12 cellular contexts compared by ENCODE assay signal in the genomic region with DNA sequence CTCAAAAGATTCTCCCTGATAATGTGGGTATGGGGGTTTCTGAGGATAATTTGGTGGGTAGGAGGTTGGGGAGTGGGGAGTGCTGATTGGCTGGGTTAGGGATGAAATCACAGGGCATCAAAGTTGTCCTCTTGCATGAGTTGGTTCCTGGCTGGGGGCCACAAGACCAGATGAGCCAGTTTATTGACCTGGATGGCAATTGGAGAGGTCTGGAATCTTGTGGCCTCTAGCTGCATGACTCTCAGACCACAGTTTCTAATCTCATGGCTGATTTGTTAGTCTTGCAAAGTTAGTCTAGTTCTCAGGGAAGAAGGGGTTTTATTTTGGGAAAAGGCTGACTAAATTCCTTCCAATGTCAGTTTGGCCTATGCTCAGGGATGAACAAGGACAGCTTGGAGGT. TPM values are rescaled to one million over a fixed set of nuclear protein-coding genes. Genes with fewer than 3 reads are reported as not detected.
DNase-seq lines count a peak whose midpoint lies in the region; ATAC-seq and TF ChIP-seq lines count a peak whose summit lies in the region.
"Had no signal": no experiment of that assay in that cellular context is flagged by ENCODE, and none has a peak within 500 bp of the region (broad histone marks: within the 10 kb centered on the region; RNA-seq: fewer than 3 reads in every experiment).

No MANE protein-coding gene starts in this region.

- H3K4me3 ChIP-seq in AG10803 (ENCODE audit: low read length) = no peak overlapping the region
- H3K4me3 ChIP-seq in coronary artery = no peak overlapping the region

- no peaks in the 10 kb centered on the region for H3K27me3 Mint-ChIP-seq in activated naive CD8-positive, alpha-beta T cell treated with anti-CD3 and anti-CD28 coated beads, Interleukin-2, amount 10 ng/mL, durations not matched to agents 7 days and 5 days
- H3K27me3 Mint-ChIP-seq: effector memory CD8-positive, alpha-beta T cell had no signal

- no peak for ATAC-seq in activated naive CD8-positive, alpha-beta T cell treated with anti-CD3 and anti-CD28 coated beads, Interleukin-2, amount 10 ng/mL, durations not matched to agents 7 days and 5 days (ENCODE audit: low read depth)
- peak; percentile 47 for ATAC-seq in left lobe of liver
- no peak for ATAC-seq in GM19455 (IDR thresholded peaks at IDR 0.05; ENCODE audit: unreplicated experiment)
- ATAC-seq: effector memory CD8-positive, alpha-beta T cell had no signal

- peak overlapping the region; percentile 32 for H3K27ac Mint-ChIP-seq in activated naive CD8-positive, alpha-beta T cell treated with anti-CD3 and anti-CD28 coated beads, Interleukin-2, amount 10 ng/mL, durations not matched to agents 7 days and 5 days
- H3K27ac Mint-ChIP-seq: effector memory CD8-positive, alpha-beta T cell had no signal

- H3K4me1 Mint-ChIP-seq in activated naive CD8-positive, alpha-beta T cell treated with anti-CD3 and anti-CD28 coated beads, Interleukin-2, amount 10 ng/mL, durations not matched to agents 7 days and 5 days = peaks cover 26% of the 10 kb centered on the region

- POLR2A ChIA-PET in activated naive CD8-positive, alpha-beta T cell treated with anti-CD3 and anti-CD28 coated beads, Interleukin-2, amount 10 ng/mL, durations not matched to agents 7 days and 5 days (lab: Charles Lee) = interaction anchor here (2.1 to 3.9 kb wide), 2 partner anchors 46 to 59 kb away, joined by 7 to 15 read pairs; a partner anchor contains a TSS

- H3K9me3 Mint-ChIP-seq in activated naive CD8-positive, alpha-beta T cell treated with anti-CD3 and anti-CD28 coated beads, Interleukin-2, amount 10 ng/mL, durations not matched to agents 7 days and 5 days = no peaks in the 10 kb centered on the region
- H3K9me3 Mint-ChIP-seq: effector memory CD8-positive, alpha-beta T cell had no signal

- no peak overlapping the region for H3K27ac ChIP-seq in coronary artery

- peaks cover 25% of the 10 kb centered on the region for H3K36me3 Mint-ChIP-seq in activated naive CD8-positive, alpha-beta T cell treated with anti-CD3 and anti-CD28 coated beads, Interleukin-2, amount 10 ng/mL, durations not matched to agents 7 days and 5 days

- no peak overlapping the region for H3K4me3 Mint-ChIP-seq in activated naive CD8-positive, alpha-beta T cell treated with anti-CD3 and anti-CD28 coated beads, Interleukin-2, amount 10 ng/mL, durations not matched to agents 7 days and 5 days

- DNase-seq in AG10803 (ENCODE audit: low read depth) (peak; percentile 89), GM03348 (ENCODE audit: low spot score) (peak; percentile 46), left lobe of liver (ENCODE audit: low spot score) (peak; percentile 78), coronary artery (ENCODE audit: low spot score) (no peak), HuH-7.5 (ENCODE audit: low spot score) (no peak)
- no peak for DNase-seq in activated naive CD8-positive, alpha-beta T cell treated with anti-CD3 and anti-CD28 coated beads, Interleukin-2, amount 10 ng/mL, durations not matched to agents 7 days and 5 days
- no peak for DNase-seq in stimulated activated CD4-positive, alpha-beta T cell treated with anti-CD3 and anti-CD28 coated beads, Interleukin-4, amount 100 ng/mL, for 24 hours
- DNase-seq: effector memory CD8-positive, alpha-beta T cell; KG1; NCI-H2029 treated with DMSO at 0.1 percent for 48 hours; stimulated activated CD4-positive, alpha-beta T cell treated with anti-CD3 and anti-CD28 coated beads, Interleukin-4, amount 100 ng/mL, for 1 hour had no signal

- TF ChIP-seq CTCF in AG10803 (conservative IDR thresholded peaks at IDR 0.05; ENCODE audit: low read length) = no peak
- no peak for TF ChIP-seq CTCF in coronary artery (IDR thresholded peaks at IDR 0.05)

RNA-seq across cellular contexts. Expression of a gene that starts 3.3 kb away (rescaled TPM):
- total RNA-seq in activated naive CD8-positive, alpha-beta T cell treated with anti-CD3 and anti-CD28 coated beads, Interleukin-2, amount 10 ng/mL, durations not matched to agents 7 days and 5 days = 100 to 1,000 TPM; 150 to 160 TPM
- total RNA-seq in left lobe of liver = 11.1 TPM

RNA-seq across cellular contexts. Expression of a gene that starts 45.6 kb away (rescaled TPM):
- total RNA-seq in activated naive CD8-positive, alpha-beta T cell treated with anti-CD3 and anti-CD28 coated beads, Interleukin-2, amount 10 ng/mL, durations not matched to agents 7 days and 5 days = 10 to 100 TPM; 45.9 to 50.7 TPM
- total RNA-seq in left lobe of liver = 4.3 TPM

RNA-seq across cellular contexts. Expression of a gene that starts 57.6 kb away (rescaled TPM):
- total RNA-seq in activated naive CD8-positive, alpha-beta T cell treated with anti-CD3 and anti-CD28 coated beads, Interleukin-2, amount 10 ng/mL, durations not matched to agents 7 days and 5 days = 100 to 1,000 TPM; 170 to 179 TPM
- total RNA-seq in left lobe of liver = 7.8 TPM

Comparison
In these comparisons a context has a peak if more than half of its experiments do, and no peak if none do; other contexts are left out.
1. DNase-seq: peak in AG10803 (single experiment), GM03348 (single experiment) and left lobe of liver (single experiment); none in activated naive CD8-positive, alpha-beta T cell treated with anti-CD3 and anti-CD28 coated beads, Interleukin-2, amount 10 ng/mL, durations not matched to agents 7 days and 5 days (single experiment), coronary artery (single experiment), HuH-7.5 (single experiment) and stimulated activated CD4-positive, alpha-beta T cell treated with anti-CD3 and anti-CD28 coated beads, Interleukin-4, amount 100 ng/mL, for 24 hours (single experiment).
2. RNA of a gene that starts 3.3 kb away (total RNA-seq): 150 to 160 TPM in activated naive CD8-positive, alpha-beta T cell treated with anti-CD3 and anti-CD28 coated beads, Interleukin-2, amount 10 ng/mL, durations not matched to agents 7 days and 5 days; 11.1 TPM in left lobe of liver (single experiment); every median in the first group is over 10 times any median in the second.
3. RNA of a gene that starts 57.6 kb away (total RNA-seq): 170 to 179 TPM in activated naive CD8-positive, alpha-beta T cell treated with anti-CD3 and anti-CD28 coated beads, Interleukin-2, amount 10 ng/mL, durations not matched to agents 7 days and 5 days; 7.8 TPM in left lobe of liver (single experiment); every median in the first group is over 10 times any median in the second.